18 cellular contexts compared by ENCODE assay signal in the genomic region with DNA sequence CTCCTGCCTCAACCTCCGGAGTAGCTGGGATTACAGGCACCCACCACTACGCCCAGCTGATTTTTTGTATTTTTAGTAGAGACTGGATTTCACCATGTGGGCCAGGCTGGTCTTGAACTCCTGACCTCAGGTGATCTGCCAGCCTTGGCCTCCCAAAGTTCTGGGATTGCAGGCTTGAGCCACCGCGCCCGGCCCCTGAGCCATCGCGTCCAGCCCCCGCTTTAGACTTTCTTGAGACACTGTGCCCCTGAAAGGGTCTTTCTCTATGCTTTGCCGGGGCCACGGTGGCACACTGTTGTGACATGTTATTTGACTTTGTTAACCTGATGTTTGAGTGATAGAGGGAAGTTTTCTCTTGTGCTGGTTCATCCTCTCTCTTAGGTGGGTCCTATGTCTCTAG.
A peak's percentile ranks its signal among the peaks of the same experiment; 100 is the strongest.
DNase-seq lines count a peak whose midpoint lies in the region; ATAC-seq and TF ChIP-seq lines count a peak whose summit lies in the region.
"Had no signal": no experiment of that assay in that cellular context is flagged by ENCODE, and none has a peak within 500 bp of the region (broad histone marks: within the 10 kb centered on the region; RNA-seq: fewer than 3 reads in every experiment).

No MANE protein-coding gene starts in this region.

- no peak overlapping the region for H3K4ac ChIP-seq in mesenchymal stem cell (ENCODE audit: low read depth in 1 of 2, low read length in 2 of 2)

- DNase-seq in HFFc6 (no peak), epithelial cell of prostate (ENCODE audit: low read depth, low spot score) (no peak), mesenchymal stem cell (no peak), NCI-H1694 treated with DMSO at 0.1 percent for 48 hours (lab: John Stamatoyannopoulos, UW) (no peak)
- no peak for DNase-seq in activated CD4-positive, alpha-beta memory T cell treated with anti-CD3 and anti-CD28 coated beads, Interleukin-2, amount 10 ng/mL, durations not matched to agents 7 days and 5 days
- DNase-seq: Caco-2; CD4-positive, CD25-positive, alpha-beta regulatory T cell; CD8-positive, alpha-beta T cell; DMS153; DND-41; GDM1 had no signal

- POLR2A ChIA-PET in activated CD4-positive, alpha-beta memory T cell treated with anti-CD3 and anti-CD28 coated beads, Interleukin-2, amount 10 ng/mL, durations not matched to agents 7 days and 5 days (lab: Charles Lee), result no interaction called here

- H4K91ac ChIP-seq in mesenchymal stem cell (ENCODE audit: low read length), result no peak overlapping the region

- peak overlapping the region; percentile 19; the same call in 1 of the 2 replicates for H3K27ac Mint-ChIP-seq in HFFc6
- no peak overlapping the region for H3K27ac Mint-ChIP-seq in activated CD4-positive, alpha-beta memory T cell treated with anti-CD3 and anti-CD28 coated beads, Interleukin-2, amount 10 ng/mL, durations not matched to agents 7 days and 5 days
- H3K27ac Mint-ChIP-seq: B cell; CD4-positive, CD25-positive, alpha-beta regulatory T cell; CD8-positive, alpha-beta T cell had no signal

- no peaks in the 10 kb centered on the region for H3K36me3 Mint-ChIP-seq in HFFc6 (ENCODE audit: low read depth)
- no peaks in the 10 kb centered on the region for H3K36me3 Mint-ChIP-seq in activated CD4-positive, alpha-beta memory T cell treated with anti-CD3 and anti-CD28 coated beads, Interleukin-2, amount 10 ng/mL, durations not matched to agents 7 days and 5 days (ENCODE audit: low read depth)

- H3K27ac ChIP-seq in epithelial cell of prostate (peak overlapping the region; percentile 23), mesenchymal stem cell (ENCODE audit: low read length, poor library complexity, severe bottlenecking) (no peak overlapping the region)
- H3K27ac ChIP-seq: 22Rv1, BLaER1, C4-2B, GM23248 had no signal

- no peaks in the 10 kb centered on the region for H3K27me3 ChIP-seq in mesenchymal stem cell (ENCODE audit: control insufficient read depth in 1 of 2, insufficient read depth in 1 of 2, low read length in 2 of 2)
- H3K27me3 ChIP-seq: BLaER1 had no signal

- no peak overlapping the region for H2AK5ac ChIP-seq in mesenchymal stem cell (ENCODE audit: low read length, severe bottlenecking)

- no peak overlapping the region for H2AFZ ChIP-seq in mesenchymal stem cell (ENCODE audit: low read depth, low read length)
- H2AFZ ChIP-seq: GM23248 had no signal

- no peak overlapping the region for H4K8ac ChIP-seq in mesenchymal stem cell (ENCODE audit: low read length)

- H3K4me3 Mint-ChIP-seq in HFFc6, result no peak overlapping the region
- H3K4me3 Mint-ChIP-seq in activated CD4-positive, alpha-beta memory T cell treated with anti-CD3 and anti-CD28 coated beads, Interleukin-2, amount 10 ng/mL, durations not matched to agents 7 days and 5 days, result no peak overlapping the region
- H3K4me3 Mint-ChIP-seq: B cell; CD4-positive, CD25-positive, alpha-beta regulatory T cell; CD8-positive, alpha-beta T cell had no signal

- no peaks in the 10 kb centered on the region for H3K79me1 ChIP-seq in mesenchymal stem cell (replicated peaks; ENCODE audit: low read length, poor library complexity, severe bottlenecking)

- H3K18ac ChIP-seq in mesenchymal stem cell (ENCODE audit: low read depth in 1 of 2, low read length in 2 of 2), result peak overlapping the region; percentile 37 to 57

- no peaks in the 10 kb centered on the region for H3K27me3 Mint-ChIP-seq in HFFc6 (ENCODE audit: insufficient read depth)
- no peaks in the 10 kb centered on the region for H3K27me3 Mint-ChIP-seq in activated CD4-positive, alpha-beta memory T cell treated with anti-CD3 and anti-CD28 coated beads, Interleukin-2, amount 10 ng/mL, durations not matched to agents 7 days and 5 days
- H3K27me3 Mint-ChIP-seq: B cell; CD4-positive, CD25-positive, alpha-beta regulatory T cell had no signal

- H3K36me3 ChIP-seq in mesenchymal stem cell (ENCODE audit: control insufficient read depth in 1 of 2, insufficient read depth in 2 of 2, low read depth in 1 of 2, low read length in 2 of 2), result no peaks in the 10 kb centered on the region
- H3K36me3 ChIP-seq: BLaER1 had no signal

- no peak overlapping the region for H3K4me3 ChIP-seq in mesenchymal stem cell (ENCODE audit: insufficient read depth in 1 of 2, low read depth in 1 of 2, low read length in 2 of 2)
- H3K4me3 ChIP-seq: BLaER1, GM12878, GM23248 had no signal

- H3K9me3 ChIP-seq in mesenchymal stem cell (ENCODE audit: control insufficient read depth, low read length), result no peaks in the 10 kb centered on the region
- H3K9me3 ChIP-seq: Caco-2 had no signal

- 98% methylated on average over 10 of the region's 10 CpGs for WGBS in mesenchymal stem cell

- H2BK12ac ChIP-seq in mesenchymal stem cell (ENCODE audit: low read length in 2 of 2), result peak overlapping the region in 1 of 2 experiments; percentile 63

- H3K23ac ChIP-seq in mesenchymal stem cell (ENCODE audit: low read length in 2 of 2), result peak overlapping the region in 1 of 2 experiments; percentile 40

- no peak overlapping the region for H2BK5ac ChIP-seq in mesenchymal stem cell (ENCODE audit: low read depth, low read length, poor library complexity, severe bottlenecking)

- H3K4me2 ChIP-seq in mesenchymal stem cell (ENCODE audit: low read length, poor library complexity, severe bottlenecking), result no peak overlapping the region
- H3K4me2 ChIP-seq: BLaER1 had no signal

- no peaks in the 10 kb centered on the region; the same call in 1 of the 2 replicates for H3K9me3 Mint-ChIP-seq in HFFc6
- peaks cover 12% of the 10 kb centered on the region for H3K9me3 Mint-ChIP-seq in activated CD4-positive, alpha-beta memory T cell treated with anti-CD3 and anti-CD28 coated beads, Interleukin-2, amount 10 ng/mL, durations not matched to agents 7 days and 5 days

- CTCF ChIA-PET in activated CD4-positive, alpha-beta memory T cell treated with anti-CD3 and anti-CD28 coated beads, Interleukin-2, amount 10 ng/mL, durations not matched to agents 7 days and 5 days (lab: Charles Lee), result no interaction called here

- TF ChIP-seq CTCF in HFFc6 (IDR thresholded peaks at IDR 0.05), result no peak

- H3K4me1 Mint-ChIP-seq in HFFc6 (ENCODE audit: low read depth), result peaks cover 27% of the 10 kb centered on the region
- H3K4me1 Mint-ChIP-seq in activated CD4-positive, alpha-beta memory T cell treated with anti-CD3 and anti-CD28 coated beads, Interleukin-2, amount 10 ng/mL, durations not matched to agents 7 days and 5 days, result no peaks in the 10 kb centered on the region
- H3K4me1 Mint-ChIP-seq: B cell had no signal

- no peak overlapping the region for H2BK120ac ChIP-seq in mesenchymal stem cell (ENCODE audit: low read depth, low read length)

- peaks cover 2% of the 10 kb centered on the region for H3K4me1 ChIP-seq in mesenchymal stem cell (ENCODE audit: control insufficient read depth, insufficient read depth, low read depth, low read length)
- H3K4me1 ChIP-seq: BLaER1, Caco-2 had no signal

- ATAC-seq in HG03432 (IDR thresholded peaks at IDR 0.05; ENCODE audit: unreplicated experiment), result no peak
- ATAC-seq: CD8-positive, alpha-beta T cell; GM12878 had no signal

- no peak overlapping the region for H3K14ac ChIP-seq in mesenchymal stem cell (ENCODE audit: low read length in 2 of 2)

- H3K9ac ChIP-seq in mesenchymal stem cell (ENCODE audit: low read length), result no peak overlapping the region
- H3K9ac ChIP-seq: BLaER1, GM23248 had no signal

- H2BK15ac ChIP-seq in mesenchymal stem cell (ENCODE audit: low read depth, poor library complexity, severe bottlenecking), result no peak overlapping the region
